ENCODE assay signal across 22 cellular contexts in the genomic region with DNA sequence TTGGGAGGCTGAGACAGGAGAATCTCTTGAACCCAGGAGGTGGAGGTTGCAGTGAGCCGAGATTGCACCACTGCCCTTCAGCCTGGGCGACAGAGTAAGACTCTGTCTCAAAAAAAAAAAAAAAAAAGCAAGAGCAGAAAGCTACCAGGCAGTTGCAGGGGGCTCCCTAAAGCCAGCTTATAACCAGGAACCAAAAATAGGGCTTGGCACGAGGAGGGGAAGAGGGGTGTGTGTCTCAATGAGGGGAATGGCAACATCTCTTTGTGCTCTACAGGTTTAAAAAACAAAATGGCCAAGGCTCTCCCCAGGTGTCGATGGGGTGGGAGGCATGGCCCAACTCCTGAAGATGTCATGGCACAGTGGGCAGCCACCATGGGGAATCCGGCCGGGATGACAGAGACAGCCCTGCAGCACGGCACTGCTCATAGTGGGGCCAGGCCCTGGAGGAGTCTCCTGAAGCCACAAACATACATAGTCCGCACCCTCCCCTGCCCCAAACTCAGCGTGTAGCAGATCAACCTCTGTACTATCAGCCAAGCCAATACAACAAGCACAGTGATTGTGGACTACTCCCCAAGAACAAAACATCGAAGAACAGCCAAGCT.
"Had no signal": no experiment of that assay in that cellular context is flagged by ENCODE, and none has a peak within 500 bp of the region (broad histone marks: within the 10 kb centered on the region; RNA-seq: fewer than 3 reads in every experiment).

No MANE protein-coding gene starts in this region.

- H3K36me3 Mint-ChIP-seq: activated naive CD4-positive, alpha-beta T cell treated with anti-CD3 and anti-CD28 coated beads, Interleukin-2, amount 10 ng/mL, durations not matched to agents 7 days and 5 days; naive B cell; stimulated activated effector memory CD8-positive, alpha-beta T cell treated with anti-CD3 and anti-CD28 coated beads, Interleukin-12 subunit alpha, Interleukin-12 subunit beta, amount 100 ng/mL, for 72 hours had no signal

- H3K27me3 ChIP-seq: left lung, suprapubic skin had no signal

- H2AFZ ChIP-seq: parathyroid adenoma had no signal

- H3K9me3 Mint-ChIP-seq: activated CD4-positive, alpha-beta memory T cell treated with anti-CD3 and anti-CD28 coated beads, Interleukin-2, amount 10 ng/mL, durations not matched to agents 7 days and 5 days; activated naive CD4-positive, alpha-beta T cell treated with anti-CD3 and anti-CD28 coated beads, Interleukin-2, amount 10 ng/mL, durations not matched to agents 7 days and 5 days; activated naive CD8-positive, alpha-beta T cell treated with anti-CD3 and anti-CD28 coated beads, Interleukin-2, amount 50 U/mL, for 24 hours; naive B cell; stimulated activated effector memory CD8-positive, alpha-beta T cell treated with anti-CD3 and anti-CD28 coated beads, Interleukin-12 subunit alpha, Interleukin-12 subunit beta, amount 100 ng/mL, for 72 hours had no signal

- H3K4me1 ChIP-seq: esophagus muscularis mucosa, suprapubic skin, tibial nerve had no signal

- H3K9ac ChIP-seq: parathyroid adenoma had no signal

- H3K4me3 ChIP-seq: esophagus muscularis mucosa, left lung, lung, stomach, suprapubic skin, tibial nerve had no signal

- H3K79me2 ChIP-seq: parathyroid adenoma had no signal

- DNase-seq: activated CD4-positive, alpha-beta memory T cell treated with anti-CD3 and anti-CD28 coated beads, Interleukin-2, amount 10 ng/mL, durations not matched to agents 7 days and 5 days; activated CD4-positive, alpha-beta T cell treated with anti-CD3 and anti-CD28 coated beads for 48 hours; activated effector memory CD4-positive, alpha-beta T cell treated with anti-CD3 and anti-CD28 coated beads, Interleukin-2, amount 50 U/mL, for 16 hours; activated naive CD4-positive, alpha-beta T cell treated with anti-CD3 and anti-CD28 coated beads, Interleukin-2, amount 10 ng/mL, durations not matched to agents 7 days and 5 days; activated naive CD8-positive, alpha-beta T cell treated with anti-CD3 and anti-CD28 coated beads, Interleukin-2, amount 50 U/mL, for 24 hours; activated T-cell treated with anti-CD3 and anti-CD28 coated beads for 4 hours; cortex of kidney; hippocampal formation; kidney glomerular epithelial cell; naive B cell; nucleus accumbens; small intestine; stimulated activated CD4-positive, alpha-beta T cell treated with anti-CD3 and anti-CD28 coated beads, Interleukin-2, amount 100 ng/mL, for 24 hours; stomach had no signal

- H3K4me3 Mint-ChIP-seq: activated CD4-positive, alpha-beta memory T cell treated with anti-CD3 and anti-CD28 coated beads, Interleukin-2, amount 10 ng/mL, durations not matched to agents 7 days and 5 days; activated naive CD4-positive, alpha-beta T cell treated with anti-CD3 and anti-CD28 coated beads, Interleukin-2, amount 10 ng/mL, durations not matched to agents 7 days and 5 days; activated naive CD8-positive, alpha-beta T cell treated with anti-CD3 and anti-CD28 coated beads, Interleukin-2, amount 50 U/mL, for 24 hours; stimulated activated effector memory CD8-positive, alpha-beta T cell treated with anti-CD3 and anti-CD28 coated beads, Interleukin-12 subunit alpha, Interleukin-12 subunit beta, amount 100 ng/mL, for 72 hours had no signal

- H3K9me3 ChIP-seq: esophagus muscularis mucosa, left lung, stomach, suprapubic skin, tibial nerve had no signal

- H3K27ac ChIP-seq: esophagus muscularis mucosa, left lung, parathyroid adenoma, suprapubic skin, tibial nerve had no signal

- ATAC-seq: activated naive CD8-positive, alpha-beta T cell treated with anti-CD3 and anti-CD28 coated beads, Interleukin-2, amount 50 U/mL, for 24 hours; left lung; sciatic nerve; stimulated activated effector memory CD8-positive, alpha-beta T cell treated with anti-CD3 and anti-CD28 coated beads, Interleukin-12 subunit alpha, Interleukin-12 subunit beta, amount 100 ng/mL, for 72 hours had no signal

- H3K36me3 ChIP-seq: esophagus muscularis mucosa, left lung, stomach, suprapubic skin, tibial nerve had no signal

- H3K4me1 Mint-ChIP-seq: activated naive CD4-positive, alpha-beta T cell treated with anti-CD3 and anti-CD28 coated beads, Interleukin-2, amount 10 ng/mL, durations not matched to agents 7 days and 5 days; activated naive CD8-positive, alpha-beta T cell treated with anti-CD3 and anti-CD28 coated beads, Interleukin-2, amount 50 U/mL, for 24 hours; naive B cell; stimulated activated effector memory CD8-positive, alpha-beta T cell treated with anti-CD3 and anti-CD28 coated beads, Interleukin-12 subunit alpha, Interleukin-12 subunit beta, amount 100 ng/mL, for 72 hours had no signal

- H3K27ac Mint-ChIP-seq: activated CD4-positive, alpha-beta memory T cell treated with anti-CD3 and anti-CD28 coated beads, Interleukin-2, amount 10 ng/mL, durations not matched to agents 7 days and 5 days; activated naive CD4-positive, alpha-beta T cell treated with anti-CD3 and anti-CD28 coated beads, Interleukin-2, amount 10 ng/mL, durations not matched to agents 7 days and 5 days; activated naive CD8-positive, alpha-beta T cell treated with anti-CD3 and anti-CD28 coated beads, Interleukin-2, amount 50 U/mL, for 24 hours; stimulated activated effector memory CD8-positive, alpha-beta T cell treated with anti-CD3 and anti-CD28 coated beads, Interleukin-12 subunit alpha, Interleukin-12 subunit beta, amount 100 ng/mL, for 72 hours had no signal
